1 cellular context compared by ENCODE assay signal in the genomic region with DNA sequence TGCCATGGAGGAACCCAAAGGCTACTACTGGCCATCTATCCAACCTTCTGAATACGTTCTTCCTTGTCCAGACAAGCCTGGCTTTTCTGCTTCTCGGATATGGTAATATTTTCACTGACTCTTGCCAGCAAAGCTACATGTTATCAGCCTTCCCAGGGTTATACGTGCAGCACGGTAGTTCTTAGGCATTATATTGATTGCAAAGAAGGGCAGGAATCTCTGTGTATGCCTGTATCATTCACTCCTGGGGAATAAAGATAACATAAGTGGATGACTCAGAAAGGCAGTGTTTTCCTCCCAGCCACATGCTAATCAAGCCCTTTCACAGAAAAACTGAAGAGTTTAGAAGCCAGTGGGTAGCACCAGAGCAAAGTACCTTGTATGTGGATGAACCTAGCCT.
TF ChIP-seq lines count a peak whose summit lies in the region.

No MANE protein-coding gene starts in this region.

TF ChIP-seq in HEK293, 187 proteins besides CTCF, POLR2A, EP300 and RAD21 (continued from another document and continues in another):
- TF ChIP-seq PRDM1 (tag by site-specific recombination; IDR thresholded peaks at IDR 0.05) (peak; percentile 43; the same call in 1 of the 2 replicates), OSR2 (tag by site-specific recombination; IDR thresholded peaks at IDR 0.05) (peak; percentile 98), ZNF792 (tag by site-specific recombination; IDR thresholded peaks at IDR 0.05) (no peak), KLF8 (tag by site-specific recombination; IDR thresholded peaks at IDR 0.05) (no peak), WT1 (tag by site-specific recombination; IDR thresholded peaks at IDR 0.05) (peak; percentile 74), ZNF335 (tag by site-specific recombination; conservative IDR thresholded peaks at IDR 0.05) (peak; percentile 50; the same call in 1 of the 2 replicates), ZNF600 (tag by site-specific recombination; IDR thresholded peaks at IDR 0.05) (peak; percentile 85), ZSCAN16 (tag by site-specific recombination; IDR thresholded peaks at IDR 0.05) (no peak), ZNF366 (tag by site-specific recombination; conservative IDR thresholded peaks at IDR 0.05) (peak; percentile 47; the same call in 1 of the 2 replicates), PRDM6 (tag by site-specific recombination; IDR thresholded peaks at IDR 0.05) (peak; percentile 73), ZNF549 (tag by site-specific recombination; IDR thresholded peaks at IDR 0.05) (no peak), HOXA7 (CRISPR knock-in tag; IDR thresholded peaks at IDR 0.05; ENCODE audit: borderline replicate concordance) (no peak), ZNF132 (tag by site-specific recombination; IDR thresholded peaks at IDR 0.05; ENCODE audit: borderline replicate concordance) (no peak), TCF7L2 (IDR thresholded peaks at IDR 0.05; ENCODE audit: borderline replicate concordance, low read depth, low read length) (peak; percentile 42; the same call in 1 of the 2 replicates), ZNF211 (tag by site-specific recombination; IDR thresholded peaks at IDR 0.05; ENCODE audit: low read depth) (no peak), ZNF629 (tag by site-specific recombination; IDR thresholded peaks at IDR 0.05) (peak; percentile 69), SP7 (tag by site-specific recombination; IDR thresholded peaks at IDR 0.05) (peak; percentile 82), ZNF473 (tag by site-specific recombination; IDR thresholded peaks at IDR 0.05) (no peak), ZBTB7A (tag by site-specific recombination; IDR thresholded peaks at IDR 0.05; ENCODE audit: low read depth) (no peak), ZNF561 (tag by site-specific recombination; IDR thresholded peaks at IDR 0.05; ENCODE audit: borderline replicate concordance) (no peak), ZNF624 (tag by site-specific recombination; IDR thresholded peaks at IDR 0.05) (no peak), ZNF174 (tag by site-specific recombination; IDR thresholded peaks at IDR 0.05) (no peak), ZNF558 (tag by site-specific recombination; IDR thresholded peaks at IDR 0.05) (peak; percentile 19; the same call in 1 of the 2 replicates), ZNF843 (tag by site-specific recombination; IDR thresholded peaks at IDR 0.05) (peak; percentile 86), ZBTB26 (tag by site-specific recombination; optimal IDR thresholded peaks at IDR 0.05) (no peak), TRIM28 (IDR thresholded peaks at IDR 0.05; ENCODE audit: borderline replicate concordance, low read length) (peak; percentile 99), FEZF1 (tag by site-specific recombination; IDR thresholded peaks at IDR 0.05) (peak; percentile 54), REPIN1 (tag by site-specific recombination; IDR thresholded peaks at IDR 0.05; ENCODE audit: low read depth) (no peak), ZNF423 (tag by site-specific recombination; IDR thresholded peaks at IDR 0.05) (no peak), ZNF660 (tag by site-specific recombination; IDR thresholded peaks at IDR 0.05) (peak; percentile 91), ZIC2 (tag by site-specific recombination; IDR thresholded peaks at IDR 0.05) (peak; percentile 28; the same call in 1 of the 2 replicates), ZNF133 (tag by site-specific recombination; IDR thresholded peaks at IDR 0.05) (no peak), ZNF248 (tag by site-specific recombination; IDR thresholded peaks at IDR 0.05) (no peak), ZBTB17 (tag by site-specific recombination; IDR thresholded peaks at IDR 0.05) (peak; percentile 66), ZNF24 (tag by site-specific recombination; IDR thresholded peaks at IDR 0.05) (peak; percentile 87)
- TF ChIP-seq, protein P1, sequence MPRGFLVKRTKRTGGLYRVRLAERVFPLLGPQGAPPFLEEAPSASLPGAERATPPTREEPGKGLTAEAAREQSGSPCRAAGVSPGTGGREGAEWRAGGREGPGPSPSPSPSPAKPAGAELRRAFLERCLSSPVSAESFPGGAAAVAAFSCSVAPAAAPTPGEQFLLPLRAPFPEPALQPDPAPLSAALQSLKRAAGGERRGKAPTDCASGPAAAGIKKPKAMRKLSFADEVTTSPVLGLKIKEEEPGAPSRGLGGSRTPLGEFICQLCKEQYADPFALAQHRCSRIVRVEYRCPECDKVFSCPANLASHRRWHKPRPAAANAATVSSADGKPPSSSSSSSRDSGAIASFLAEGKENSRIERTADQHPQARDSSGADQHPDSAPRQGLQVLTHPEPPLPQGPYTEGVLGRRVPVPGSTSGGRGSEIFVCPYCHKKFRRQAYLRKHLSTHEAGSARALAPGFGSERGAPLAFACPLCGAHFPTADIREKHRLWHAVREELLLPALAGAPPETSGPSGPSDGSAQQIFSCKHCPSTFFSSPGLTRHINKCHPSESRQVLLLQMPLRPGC (tag by site-specific recombination; IDR thresholded peaks at IDR 0.05), result peak; percentile 63; the same call in 1 of the 2 replicates
- TF ChIP-seq, protein P2, sequence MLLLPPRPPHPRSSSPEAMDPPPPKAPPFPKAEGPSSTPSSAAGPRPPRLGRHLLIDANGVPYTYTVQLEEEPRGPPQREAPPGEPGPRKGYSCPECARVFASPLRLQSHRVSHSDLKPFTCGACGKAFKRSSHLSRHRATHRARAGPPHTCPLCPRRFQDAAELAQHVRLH (tag by site-specific recombination; IDR thresholded peaks at IDR 0.05), result no peak
- TF ChIP-seq, protein P3, sequence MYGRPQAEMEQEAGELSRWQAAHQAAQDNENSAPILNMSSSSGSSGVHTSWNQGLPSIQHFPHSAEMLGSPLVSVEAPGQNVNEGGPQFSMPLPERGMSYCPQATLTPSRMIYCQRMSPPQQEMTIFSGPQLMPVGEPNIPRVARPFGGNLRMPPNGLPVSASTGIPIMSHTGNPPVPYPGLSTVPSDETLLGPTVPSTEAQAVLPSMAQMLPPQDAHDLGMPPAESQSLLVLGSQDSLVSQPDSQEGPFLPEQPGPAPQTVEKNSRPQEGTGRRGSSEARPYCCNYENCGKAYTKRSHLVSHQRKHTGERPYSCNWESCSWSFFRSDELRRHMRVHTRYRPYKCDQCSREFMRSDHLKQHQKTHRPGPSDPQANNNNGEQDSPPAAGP (tag by site-specific recombination; IDR thresholded peaks at IDR 0.05), result 0 out of 2 replicates have a peak, but pooled peaks have one; percentile 28
- TF ChIP-seq, protein P4, sequence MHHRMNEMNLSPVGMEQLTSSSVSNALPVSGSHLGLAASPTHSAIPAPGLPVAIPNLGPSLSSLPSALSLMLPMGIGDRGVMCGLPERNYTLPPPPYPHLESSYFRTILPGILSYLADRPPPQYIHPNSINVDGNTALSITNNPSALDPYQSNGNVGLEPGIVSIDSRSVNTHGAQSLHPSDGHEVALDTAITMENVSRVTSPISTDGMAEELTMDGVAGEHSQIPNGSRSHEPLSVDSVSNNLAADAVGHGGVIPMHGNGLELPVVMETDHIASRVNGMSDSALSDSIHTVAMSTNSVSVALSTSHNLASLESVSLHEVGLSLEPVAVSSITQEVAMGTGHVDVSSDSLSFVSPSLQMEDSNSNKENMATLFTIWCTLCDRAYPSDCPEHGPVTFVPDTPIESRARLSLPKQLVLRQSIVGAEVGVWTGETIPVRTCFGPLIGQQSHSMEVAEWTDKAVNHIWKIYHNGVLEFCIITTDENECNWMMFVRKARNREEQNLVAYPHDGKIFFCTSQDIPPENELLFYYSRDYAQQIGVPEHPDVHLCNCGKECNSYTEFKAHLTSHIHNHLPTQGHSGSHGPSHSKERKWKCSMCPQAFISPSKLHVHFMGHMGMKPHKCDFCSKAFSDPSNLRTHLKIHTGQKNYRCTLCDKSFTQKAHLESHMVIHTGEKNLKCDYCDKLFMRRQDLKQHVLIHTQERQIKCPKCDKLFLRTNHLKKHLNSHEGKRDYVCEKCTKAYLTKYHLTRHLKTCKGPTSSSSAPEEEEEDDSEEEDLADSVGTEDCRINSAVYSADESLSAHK (tag by site-specific recombination; IDR thresholded peaks at IDR 0.05), result 0 out of 2 replicates have a peak, but pooled peaks have one; percentile 43
- TF ChIP-seq, protein P5, sequence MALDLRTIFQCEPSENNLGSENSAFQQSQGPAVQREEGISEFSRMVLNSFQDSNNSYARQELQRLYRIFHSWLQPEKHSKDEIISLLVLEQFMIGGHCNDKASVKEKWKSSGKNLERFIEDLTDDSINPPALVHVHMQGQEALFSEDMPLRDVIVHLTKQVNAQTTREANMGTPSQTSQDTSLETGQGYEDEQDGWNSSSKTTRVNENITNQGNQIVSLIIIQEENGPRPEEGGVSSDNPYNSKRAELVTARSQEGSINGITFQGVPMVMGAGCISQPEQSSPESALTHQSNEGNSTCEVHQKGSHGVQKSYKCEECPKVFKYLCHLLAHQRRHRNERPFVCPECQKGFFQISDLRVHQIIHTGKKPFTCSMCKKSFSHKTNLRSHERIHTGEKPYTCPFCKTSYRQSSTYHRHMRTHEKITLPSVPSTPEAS (tag by site-specific recombination; IDR thresholded peaks at IDR 0.05), result no peak
- TF ChIP-seq, protein P6, sequence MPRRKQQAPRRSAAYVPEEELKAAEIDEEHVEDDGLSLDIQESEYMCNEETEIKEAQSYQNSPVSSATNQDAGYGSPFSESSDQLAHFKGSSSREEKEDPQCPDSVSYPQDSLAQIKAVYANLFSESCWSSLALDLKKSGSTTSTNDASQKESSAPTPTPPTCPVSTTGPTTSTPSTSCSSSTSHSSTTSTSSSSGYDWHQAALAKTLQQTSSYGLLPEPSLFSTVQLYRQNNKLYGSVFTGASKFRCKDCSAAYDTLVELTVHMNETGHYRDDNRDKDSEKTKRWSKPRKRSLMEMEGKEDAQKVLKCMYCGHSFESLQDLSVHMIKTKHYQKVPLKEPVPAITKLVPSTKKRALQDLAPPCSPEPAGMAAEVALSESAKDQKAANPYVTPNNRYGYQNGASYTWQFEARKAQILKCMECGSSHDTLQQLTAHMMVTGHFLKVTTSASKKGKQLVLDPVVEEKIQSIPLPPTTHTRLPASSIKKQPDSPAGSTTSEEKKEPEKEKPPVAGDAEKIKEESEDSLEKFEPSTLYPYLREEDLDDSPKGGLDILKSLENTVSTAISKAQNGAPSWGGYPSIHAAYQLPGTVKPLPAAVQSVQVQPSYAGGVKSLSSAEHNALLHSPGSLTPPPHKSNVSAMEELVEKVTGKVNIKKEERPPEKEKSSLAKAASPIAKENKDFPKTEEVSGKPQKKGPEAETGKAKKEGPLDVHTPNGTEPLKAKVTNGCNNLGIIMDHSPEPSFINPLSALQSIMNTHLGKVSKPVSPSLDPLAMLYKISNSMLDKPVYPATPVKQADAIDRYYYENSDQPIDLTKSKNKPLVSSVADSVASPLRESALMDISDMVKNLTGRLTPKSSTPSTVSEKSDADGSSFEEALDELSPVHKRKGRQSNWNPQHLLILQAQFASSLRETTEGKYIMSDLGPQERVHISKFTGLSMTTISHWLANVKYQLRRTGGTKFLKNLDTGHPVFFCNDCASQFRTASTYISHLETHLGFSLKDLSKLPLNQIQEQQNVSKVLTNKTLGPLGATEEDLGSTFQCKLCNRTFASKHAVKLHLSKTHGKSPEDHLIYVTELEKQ (tag by site-specific recombination; IDR thresholded peaks at IDR 0.05; ENCODE audit: borderline replicate concordance), result peak; percentile 34; the same call in 1 of the 2 replicates
